8 cellular contexts compared by ENCODE assay signal in genomic region chr21:29181799-29182470, GRCh38. TPM values are rescaled to one million over a fixed set of nuclear protein-coding genes. Genes with fewer than 3 reads are reported as not detected.
A peak's percentile ranks its signal among the peaks of the same experiment; 100 is the strongest.
DNase-seq lines count a peak whose midpoint lies in the region; ATAC-seq and TF ChIP-seq lines count a peak whose summit lies in the region.

No MANE protein-coding gene starts in this region.

- H3K36me3 ChIP-seq in Panc1 (ENCODE audit: control insufficient read depth, insufficient read depth, low read length) = no peaks in the 10 kb centered on the region
- H3K36me3 ChIP-seq in esophagus (ENCODE audit: control insufficient read depth in 2 of 2, insufficient read depth in 2 of 2, low read length in 1 of 2) = no peaks in the 10 kb centered on the region
- H3K36me3 ChIP-seq in H7 (replicated peaks; ENCODE audit: control insufficient read depth, insufficient read depth, low read length) = no peaks in the 10 kb centered on the region

- no peaks in the 10 kb centered on the region for H3K9me3 Mint-ChIP-seq in T-helper 2 cell treated with Interferon-gamma antibody and Interleukin-4, amounts not matched to agents 5 μg/mL and 100 μg/mL, for 36 hours
- H3K9me3 Mint-ChIP-seq in osteocyte (ENCODE audit: unreplicated experiment) = no peaks in the 10 kb centered on the region
- no peaks in the 10 kb centered on the region for H3K9me3 Mint-ChIP-seq in endothelial cell (ENCODE audit: unreplicated experiment)

- DNase-seq in T-helper 2 cell treated with Interferon-gamma antibody and Interleukin-4, amounts not matched to agents 5 μg/mL and 100 μg/mL, for 36 hours (ENCODE audit: low spot score) = no peak
- no peak for DNase-seq in T-helper 2 cell
- DNase-seq in Panc1 (ENCODE audit: low read depth, low spot score) = no peak
- DNase-seq in osteocyte (ENCODE audit: extremely low spot score, unreplicated experiment) = no peak
- DNase-seq in H7 = no peak
- DNase-seq in endothelial cell (ENCODE audit: low spot score) = no peak
- DNase-seq in AML-193 (lab: John Stamatoyannopoulos, UW) = no peak

- H3K9me3 ChIP-seq in Panc1 (ENCODE audit: control insufficient read depth, insufficient read depth, low read depth, low read length) (no peaks in the 10 kb centered on the region), esophagus (ENCODE audit: control insufficient read depth in 2 of 2, insufficient read depth in 1 of 2, low read depth in 1 of 2, low read length in 1 of 2) (peaks cover 0 to 3% of the 10 kb centered on the region in 2 donors)

- H3K36me3 Mint-ChIP-seq in T-helper 2 cell treated with Interferon-gamma antibody and Interleukin-4, amounts not matched to agents 5 μg/mL and 100 μg/mL, for 36 hours (ENCODE audit: low read depth) = no peaks in the 10 kb centered on the region
- no peaks in the 10 kb centered on the region for H3K36me3 Mint-ChIP-seq in osteocyte (ENCODE audit: unreplicated experiment)
- H3K36me3 Mint-ChIP-seq in endothelial cell (ENCODE audit: low read depth, unreplicated experiment) = no peaks in the 10 kb centered on the region

- H3K4me1 Mint-ChIP-seq in T-helper 2 cell treated with Interferon-gamma antibody and Interleukin-4, amounts not matched to agents 5 μg/mL and 100 μg/mL, for 36 hours (ENCODE audit: low read depth) = peaks cover 7% of the 10 kb centered on the region
- H3K4me1 Mint-ChIP-seq in osteocyte (ENCODE audit: unreplicated experiment) (peaks cover 47% of the 10 kb centered on the region), endothelial cell (ENCODE audit: unreplicated experiment) (no peaks in the 10 kb centered on the region)

- H3K4me3 ChIP-seq in Panc1 (ENCODE audit: low read depth in 2 of 2, low read length in 2 of 2) (peak overlapping the region; percentile 22 to 51), esophagus (ENCODE audit: low read depth in 1 of 2, low read length in 2 of 2) (peak overlapping the region; percentile 18 to 33), H7 (ENCODE audit: insufficient read depth, low read depth, low read length) (no peak overlapping the region)

- H3K27ac Mint-ChIP-seq in T-helper 2 cell treated with Interferon-gamma antibody and Interleukin-4, amounts not matched to agents 5 μg/mL and 100 μg/mL, for 36 hours = no peak overlapping the region
- peak overlapping the region; percentile 97 for H3K27ac Mint-ChIP-seq in osteocyte (ENCODE audit: unreplicated experiment)
- H3K27ac Mint-ChIP-seq in endothelial cell (ENCODE audit: unreplicated experiment) = no peak overlapping the region

- in situ Hi-C loops in Panc1 (cut with HindIII; ENCODE audit: low pct_unique_long_range_greater_than_20kb, low sequenced_read_pairs) = no loop called here

- WGBS in esophagus, 2 donors = 14 to 15% methylated on average over 9 of the region's 9 CpGs

- CTCF ChIA-PET in Panc1 (lab: Charles Lee) = no interaction called here

- H3K4me3 Mint-ChIP-seq in T-helper 2 cell treated with Interferon-gamma antibody and Interleukin-4, amounts not matched to agents 5 μg/mL and 100 μg/mL, for 36 hours = peak overlapping the region; percentile 57
- peak overlapping the region; percentile 64 for H3K4me3 Mint-ChIP-seq in osteocyte (ENCODE audit: unreplicated experiment)
- H3K4me3 Mint-ChIP-seq in endothelial cell (ENCODE audit: unreplicated experiment) = no peak overlapping the region

- H3K4me1 ChIP-seq in Panc1 (ENCODE audit: control insufficient read depth, insufficient read depth, low read length) (no peaks in the 10 kb centered on the region), esophagus (ENCODE audit: control insufficient read depth in 2 of 2, insufficient read depth in 2 of 2, low read length in 1 of 2) (peaks cover 2 to 5% of the 10 kb centered on the region in 2 donors)

- no TSS peak for BruUV-seq in Panc1 (replicated peaks; lab: Mats Ljungman, UMichigan)

- TF ChIP-seq CTCF in Panc1 (IDR thresholded peaks at IDR 0.05) (no peak), osteocyte (IDR thresholded peaks at IDR 0.05) (no peak), endothelial cell (IDR thresholded peaks at IDR 0.05; ENCODE audit: unreplicated experiment) (no peak)

- intact Hi-C loops in Panc1 (cut with micrococcal nuclease; ENCODE audit: unreplicated experiment) = no loop called here

- H3K27me3 Mint-ChIP-seq in T-helper 2 cell treated with Interferon-gamma antibody and Interleukin-4, amounts not matched to agents 5 μg/mL and 100 μg/mL, for 36 hours (ENCODE audit: low read depth) = no peaks in the 10 kb centered on the region
- H3K27me3 Mint-ChIP-seq in osteocyte (ENCODE audit: unreplicated experiment) = no peaks in the 10 kb centered on the region
- no peaks in the 10 kb centered on the region for H3K27me3 Mint-ChIP-seq in endothelial cell (ENCODE audit: unreplicated experiment)

- H3K27me3 ChIP-seq in Panc1 (ENCODE audit: control insufficient read depth, insufficient read depth, low read length) (no peaks in the 10 kb centered on the region), esophagus (ENCODE audit: control insufficient read depth in 1 of 2, insufficient read depth in 2 of 2, low read length in 2 of 2) (no peaks in the 10 kb centered on the region), H7 (ENCODE audit: control insufficient read depth, insufficient read depth, low read length) (no peaks in the 10 kb centered on the region)

- POLR2A ChIA-PET in Panc1 (lab: Charles Lee) = no interaction called here

- H3K27ac ChIP-seq in Panc1 (ENCODE audit: low read length) = no peak overlapping the region
- H3K27ac ChIP-seq in esophagus (ENCODE audit: low read depth in 2 of 2, low read length in 1 of 2) = peak overlapping the region; percentile 82 to 88

- ATAC-seq in Panc1 = peak; percentile 92

RNA-seq across cellular contexts. Expression of gene MAP3K7CL, which starts 51.5 kb away (rescaled TPM):
- total RNA-seq in Panc1 (2021; ENCODE audit: unreplicated experiment) (0.31 TPM), osteocyte (1.8 and 2.4 TPM in 2 replicates), endothelial cell (ENCODE audit: unreplicated experiment) (1.0 TPM)
- not detected for polyA plus RNA-seq in Panc1 (2012; ENCODE audit: insufficient read length)
- polyA plus RNA-seq in esophagus = 1 to 10 TPM; 2.1 to 4.0 TPM
- not detected in 2 replicates for total RNA-seq in H7 (2014; rRNA removed; shearing (Covaris generic))
